Comparison of ENCODE assay signal across 2 cellular contexts in the genomic region with DNA sequence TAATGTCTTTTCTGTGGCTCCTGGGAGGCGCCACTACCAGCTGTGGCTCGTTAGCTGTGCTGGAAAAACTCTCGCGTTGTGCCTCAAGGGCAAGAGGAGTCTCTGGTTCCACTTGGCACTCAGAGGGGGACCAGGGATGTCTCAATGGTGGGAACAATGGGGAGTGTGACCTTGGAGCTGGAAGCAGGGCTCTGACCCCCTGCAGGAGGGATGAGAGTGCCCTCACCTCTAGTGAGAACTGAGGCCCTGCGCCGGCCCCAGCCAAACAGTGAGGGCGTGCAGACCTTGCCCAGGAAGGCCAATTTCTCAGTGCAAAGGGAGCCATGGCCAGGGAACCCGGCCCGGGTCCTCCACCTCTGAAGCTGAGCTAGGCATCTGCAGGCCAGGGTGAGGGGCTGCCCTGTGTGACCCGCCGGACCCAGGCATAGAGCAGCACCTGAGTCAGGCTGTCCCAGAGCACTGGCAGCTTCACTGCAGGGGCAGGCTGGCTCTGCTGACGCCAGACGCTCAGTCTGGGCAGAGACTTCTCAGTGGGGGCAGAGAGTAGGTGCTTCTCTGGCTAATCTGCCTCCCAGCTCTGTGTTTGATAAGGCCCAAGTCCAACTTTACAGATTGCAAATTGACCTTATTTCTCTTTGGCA.
TF ChIP-seq lines count a peak whose summit lies in the region.

No MANE protein-coding gene starts in this region.

TF ChIP-seq in SK-N-SH, 30 proteins besides CTCF, POLR2A, EP300 and RAD21 (continued from another document):
- peak; percentile 69 for TF ChIP-seq CHD2 (IDR thresholded peaks at IDR 0.05; ENCODE audit: low read length, partially characterized antibody)
- TF ChIP-seq RFX5 (IDR thresholded peaks at IDR 0.05; ENCODE audit: low read length), result no peak
- TF ChIP-seq ELF1 (IDR thresholded peaks at IDR 0.05), result no peak

TF ChIP-seq in SK-N-SH treated with all-trans-retinoic acid at 6 μM for 48 hours, 23 proteins besides CTCF, POLR2A, EP300 and RAD21:
- no peak for TF ChIP-seq TSHZ2 (CRISPR knock-in tag; IDR thresholded peaks at IDR 0.05)
